ENCODE assay signal across 21 cellular contexts in the genomic region with DNA sequence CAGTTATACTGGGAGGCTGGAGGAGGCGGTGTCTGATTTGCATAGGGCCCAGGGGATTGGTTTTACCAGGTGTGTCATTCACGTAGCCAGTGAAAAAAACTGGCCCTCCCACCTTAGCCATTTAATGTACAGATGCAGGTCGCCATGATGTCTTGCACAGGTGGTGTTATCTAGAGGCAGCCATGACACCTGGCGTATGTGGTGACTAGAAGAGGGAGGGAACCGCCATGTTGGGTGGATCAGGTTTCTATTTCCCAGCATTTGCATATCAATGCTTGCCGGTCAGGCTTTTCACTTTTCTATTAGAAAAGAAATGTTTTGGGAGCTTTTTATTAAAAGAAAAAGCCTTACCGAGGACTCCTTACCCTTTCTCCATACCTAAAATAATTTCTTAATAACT.
"Had no signal": no experiment of that assay in that cellular context is flagged by ENCODE, and none has a peak within 500 bp of the region (broad histone marks: within the 10 kb centered on the region; RNA-seq: fewer than 3 reads in every experiment).

No MANE protein-coding gene starts in this region.

- H3K9me3 ChIP-seq: Peyer's patch, SJSA1 had no signal

- H3K36me3 ChIP-seq: Peyer's patch, SJSA1 had no signal

- H3K27me3 ChIP-seq: Peyer's patch, SJSA1 had no signal

- H3K4me3 ChIP-seq: Peyer's patch, SJSA1 had no signal

- H3K4me2 ChIP-seq: KMS-11 had no signal

- H3K4me1 ChIP-seq: Peyer's patch, SJSA1 had no signal

- DNase-seq: activated B cell treated with CpG ODN at 0.5 μM for 24 hours; activated CD4-positive, alpha-beta memory T cell treated with anti-CD3 and anti-CD28 coated beads for 36 hours; activated CD4-positive, alpha-beta T cell treated with anti-CD3 and anti-CD28 coated beads, Interleukin-2, amount 10 ng/mL, durations not matched to agents 7 days and 5 days; activated CD8-positive, alpha-beta memory T cell treated with anti-CD3 and anti-CD28 coated beads for 24 hours; activated effector memory CD4-positive, alpha-beta T cell treated with anti-CD3 and anti-CD28 coated beads, Interleukin-2, amount 50 U/mL, for 16 hours; activated naive CD4-positive, alpha-beta T cell treated with anti-CD3 and anti-CD28 coated beads for 36 hours; activated T-cell treated with anti-CD3 and anti-CD28 coated beads, Interleukin-2, amount 50 U/mL, for 4 hours; cerebellar nuclear complex; MV-4-11; NCI-H1092 treated with DMSO at 0.1 percent for 48 hours; NCI-H1417 treated with DMSO at 0.1 percent for 48 hours; NCI-H187 treated with DMSO at 0.1 percent for 48 hours; NCI-H2081 treated with DMSO at 0.1 percent for 48 hours; NCI-H226; NK-92 treated with Interleukin-12 subunit alpha and Interleukin-12 subunit beta, amount 100 ng/mL, for 24 hours; Peyer's patch; Right ventricle myocardium superior; SW 1271 had no signal

- H3K9ac ChIP-seq: KMS-11 had no signal

- H3K27ac ChIP-seq: KMS-11, Peyer's patch, RWPE1, SJSA1 had no signal
